Comparison of ENCODE assay signal across 26 cellular contexts in the genomic region with DNA sequence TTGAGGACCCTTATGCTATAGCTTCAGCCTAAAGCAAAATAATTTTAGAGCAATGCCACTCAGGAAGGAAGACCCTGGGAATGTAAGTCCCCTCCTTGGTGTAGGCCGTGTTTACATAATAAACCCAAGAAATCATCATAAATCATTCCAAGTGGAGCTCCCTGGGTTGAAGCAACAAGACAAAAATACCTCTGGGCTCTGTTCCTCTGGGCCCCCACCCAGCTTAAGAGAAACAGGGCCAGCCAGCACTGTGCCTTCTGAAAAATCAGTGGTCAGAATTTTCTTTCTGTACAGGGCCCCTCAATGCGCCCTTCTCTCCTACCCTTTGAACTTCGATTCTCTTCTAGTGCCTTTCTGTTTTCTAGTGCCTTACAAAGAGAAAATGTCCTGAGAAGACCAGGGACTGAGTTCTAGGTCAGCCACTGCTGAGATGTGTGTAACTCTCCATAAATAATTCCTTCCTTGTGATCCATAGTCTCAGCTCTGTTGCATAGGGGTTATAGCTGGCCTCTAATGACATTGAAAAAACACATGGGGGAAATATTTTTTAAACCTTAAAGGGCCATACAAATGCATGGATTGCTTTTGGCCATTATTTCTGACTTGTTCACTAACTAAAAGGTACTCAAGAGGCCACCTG.
"Had no signal": no experiment of that assay in that cellular context is flagged by ENCODE, and none has a peak within 500 bp of the region (broad histone marks: within the 10 kb centered on the region; RNA-seq: fewer than 3 reads in every experiment).

No MANE protein-coding gene starts in this region.

- H3K27ac ChIP-seq: ascending aorta, SK-N-MC, VCaP had no signal

- ATAC-seq: activated CD8-positive, alpha-beta memory T cell treated with anti-CD3 and anti-CD28 coated beads, Interleukin-2, amount 10 ng/mL, durations not matched to agents 7 days and 5 days; PC-3; T-cell had no signal

- H3K9me3 ChIP-seq: ascending aorta had no signal

- H3K27me3 ChIP-seq: ascending aorta had no signal

- H3K36me3 Mint-ChIP-seq: activated CD8-positive, alpha-beta memory T cell treated with anti-CD3 and anti-CD28 coated beads, Interleukin-2, amount 10 ng/mL, durations not matched to agents 7 days and 5 days; activated naive CD4-positive, alpha-beta T cell treated with anti-CD3 and anti-CD28 coated beads, Interleukin-2, amount 50 U/mL, for 24 hours; brain; T-cell had no signal

- FAIRE-seq: RCC 7860 had no signal

- H3K4me3 Mint-ChIP-seq: activated CD8-positive, alpha-beta memory T cell treated with anti-CD3 and anti-CD28 coated beads, Interleukin-2, amount 10 ng/mL, durations not matched to agents 7 days and 5 days; activated naive CD4-positive, alpha-beta T cell treated with anti-CD3 and anti-CD28 coated beads, Interleukin-2, amount 50 U/mL, for 24 hours; activated T-cell treated with anti-CD3 and anti-CD28 coated beads, Interleukin-2, amount 50 U/mL, for 24 hours; activated T-helper 1 cell treated with anti-CD3 and anti-CD28 coated beads, Interleukin-12 subunit alpha, Interleukin-12 subunit beta, Interleukin-2, Interleukin-4 antibody, amounts not matched to agents 30 ng/mL and 10 ng/mL and 1 ng/mL, durations not matched to agents 14 hours and 24 hours and 36 hours; brain; central memory CD8-positive, alpha-beta T cell; T-cell had no signal

- H3K27ac Mint-ChIP-seq: activated CD8-positive, alpha-beta memory T cell treated with anti-CD3 and anti-CD28 coated beads, Interleukin-2, amount 10 ng/mL, durations not matched to agents 7 days and 5 days; activated naive CD4-positive, alpha-beta T cell treated with anti-CD3 and anti-CD28 coated beads, Interleukin-2, amount 50 U/mL, for 24 hours; activated T-cell treated with anti-CD3 and anti-CD28 coated beads, Interleukin-2, amount 50 U/mL, for 24 hours; activated T-helper 1 cell treated with anti-CD3 and anti-CD28 coated beads, Interleukin-12 subunit alpha, Interleukin-12 subunit beta, Interleukin-2, Interleukin-4 antibody, amounts not matched to agents 30 ng/mL and 10 ng/mL and 1 ng/mL, durations not matched to agents 14 hours and 24 hours and 36 hours; brain; T-cell had no signal

- H3K9me3 Mint-ChIP-seq: activated naive CD4-positive, alpha-beta T cell treated with anti-CD3 and anti-CD28 coated beads, Interleukin-2, amount 50 U/mL, for 24 hours; activated T-cell treated with anti-CD3 and anti-CD28 coated beads, Interleukin-2, amount 50 U/mL, for 24 hours; activated T-helper 1 cell treated with anti-CD3 and anti-CD28 coated beads, Interleukin-12 subunit alpha, Interleukin-12 subunit beta, Interleukin-2, Interleukin-4 antibody, amounts not matched to agents 30 ng/mL and 10 ng/mL and 1 ng/mL, durations not matched to agents 14 hours and 24 hours and 36 hours; central memory CD8-positive, alpha-beta T cell; T-cell had no signal

- DNase-seq: activated CD4-positive, alpha-beta T cell treated with anti-CD3 and anti-CD28 coated beads for 4 hours; activated CD4-positive, alpha-beta T cell treated with anti-CD3 and anti-CD28 coated beads, Interleukin-2, amount 50 U/mL, for 48 hours; activated CD4-positive, CD25-positive, alpha-beta regulatory T cell; activated CD8-positive, alpha-beta memory T cell treated with anti-CD3 and anti-CD28 coated beads, Interleukin-2, amount 10 ng/mL, durations not matched to agents 7 days and 5 days; activated effector memory CD4-positive, alpha-beta T cell treated with Interleukin-2 at 50 U/mL for 16 hours; activated naive CD4-positive, alpha-beta T cell; activated T-cell treated with anti-CD3 and anti-CD28 coated beads, Interleukin-2, amount 50 U/mL, for 24 hours; Karpas-422; NCI-H1092; NCI-H1417 treated with DMSO at 0.1 percent for 48 hours; NCI-H1694 treated with DMSO at 0.1 percent for 48 hours; NCI-H2029 treated with DMSO at 0.1 percent for 48 hours; NCI-H345; NCI-H510A; NCI-H69; SIG-M5; T-cell had no signal

- H3K4me1 Mint-ChIP-seq: activated naive CD4-positive, alpha-beta T cell treated with anti-CD3 and anti-CD28 coated beads, Interleukin-2, amount 50 U/mL, for 24 hours; brain; T-cell had no signal

- H3K4me3 ChIP-seq: ascending aorta, SK-N-MC had no signal

- H3K36me3 ChIP-seq: ascending aorta had no signal
